Comparison of ENCODE assay signal across 17 cellular contexts in the genomic region with DNA sequence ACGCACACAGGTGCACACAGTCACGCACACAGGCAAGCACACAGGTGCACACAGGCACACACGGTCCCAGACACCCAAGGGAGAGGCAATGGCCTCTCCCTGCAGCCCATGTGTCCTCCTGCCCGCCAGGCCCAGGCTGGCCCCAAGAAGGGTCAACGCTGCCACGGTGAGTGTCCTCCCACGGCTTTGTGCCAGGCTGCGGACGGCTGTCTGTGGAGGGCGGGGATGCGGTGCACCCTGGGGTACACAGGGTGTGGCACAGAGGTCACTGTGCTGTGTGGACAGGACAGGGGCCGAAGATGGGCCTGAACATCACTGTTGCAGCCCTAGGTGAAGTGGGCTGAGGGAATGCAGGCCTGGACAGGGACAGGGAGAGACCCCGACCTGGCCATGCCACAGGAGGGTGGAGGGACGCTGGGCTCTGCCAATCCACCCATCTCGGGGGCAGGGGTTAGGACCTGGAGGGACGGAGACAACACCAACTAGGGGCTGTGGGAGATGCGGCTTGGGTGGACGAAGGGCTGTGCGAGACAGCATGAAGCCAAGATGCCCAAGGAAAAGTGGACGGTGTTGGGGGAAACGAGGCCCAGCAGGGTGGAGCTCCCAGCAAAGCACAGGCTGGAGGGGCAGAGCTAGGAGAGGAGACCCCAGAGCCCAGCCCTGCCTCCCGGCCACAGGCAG.
A peak's percentile ranks its signal among the peaks of the same experiment; 100 is the strongest.
DNase-seq lines count a peak whose midpoint lies in the region; ATAC-seq and TF ChIP-seq lines count a peak whose summit lies in the region.
"Had no signal": no experiment of that assay in that cellular context is flagged by ENCODE, and none has a peak within 500 bp of the region (broad histone marks: within the 10 kb centered on the region; RNA-seq: fewer than 3 reads in every experiment).

No MANE protein-coding gene starts in this region.

- H3K4me3 ChIP-seq in stomach: no peak overlapping the region
- H3K4me3 ChIP-seq: BLaER1 treated with 17β-estradiol and CSF1 and Interleukin-3, amounts not matched to agents 10 nM and 100 nM; lung; pancreas had no signal

- no peaks in the 10 kb centered on the region for H3K36me3 Mint-ChIP-seq in activated T-cell treated with anti-CD3 and anti-CD28 coated beads, Interleukin-2, amount 50 U/mL, for 24 hours (ENCODE audit: low read depth)
- no peaks in the 10 kb centered on the region for H3K36me3 Mint-ChIP-seq in activated T-cell treated with anti-CD3 and anti-CD28 coated beads, Interleukin-2, amount 50 U/mL, for 4 hours (ENCODE audit: insufficient read depth)
- H3K36me3 Mint-ChIP-seq in activated CD8-positive, alpha-beta memory T cell treated with anti-CD3 and anti-CD28 coated beads, Interleukin-2, amount 10 ng/mL, durations not matched to agents 7 days and 5 days: no peaks in the 10 kb centered on the region
- peaks cover 4% of the 10 kb centered on the region for H3K36me3 Mint-ChIP-seq in glutamatergic neuron (ENCODE audit: unreplicated experiment)
- H3K36me3 Mint-ChIP-seq: T-cell had no signal

- no peaks in the 10 kb centered on the region for H3K4me1 Mint-ChIP-seq in activated T-cell treated with anti-CD3 and anti-CD28 coated beads, Interleukin-2, amount 50 U/mL, for 24 hours (ENCODE audit: low read depth)
- H3K4me1 Mint-ChIP-seq in activated T-cell treated with anti-CD3 and anti-CD28 coated beads, Interleukin-2, amount 50 U/mL, for 4 hours (ENCODE audit: low read depth): no peaks in the 10 kb centered on the region
- no peaks in the 10 kb centered on the region for H3K4me1 Mint-ChIP-seq in activated CD8-positive, alpha-beta memory T cell treated with anti-CD3 and anti-CD28 coated beads, Interleukin-2, amount 10 ng/mL, durations not matched to agents 7 days and 5 days
- H3K4me1 Mint-ChIP-seq in glutamatergic neuron (ENCODE audit: low read depth, unreplicated experiment): no peaks in the 10 kb centered on the region
- H3K4me1 Mint-ChIP-seq: T-cell had no signal

- CTCF ChIA-PET in activated CD8-positive, alpha-beta memory T cell treated with anti-CD3 and anti-CD28 coated beads, Interleukin-2, amount 10 ng/mL, durations not matched to agents 7 days and 5 days (lab: Charles Lee): interaction anchor here (1.1 to 2.6 kb wide), 2 partner anchors 14 to 258 kb away, joined by 6 to 13 read pairs; no protein-coding TSS in a partner anchor

- 80 to 86% (median 82%) methylated on average over 14 to 22 of the region's 22 CpGs for WGBS in stomach, 5 donors

- no peaks in the 10 kb centered on the region for H3K9me3 Mint-ChIP-seq in activated T-cell treated with anti-CD3 and anti-CD28 coated beads, Interleukin-2, amount 50 U/mL, for 24 hours
- no peaks in the 10 kb centered on the region for H3K9me3 Mint-ChIP-seq in activated T-cell treated with anti-CD3 and anti-CD28 coated beads, Interleukin-2, amount 50 U/mL, for 4 hours
- no peaks in the 10 kb centered on the region for H3K9me3 Mint-ChIP-seq in activated CD8-positive, alpha-beta memory T cell treated with anti-CD3 and anti-CD28 coated beads, Interleukin-2, amount 10 ng/mL, durations not matched to agents 7 days and 5 days (ENCODE audit: low read depth)
- H3K9me3 Mint-ChIP-seq in glutamatergic neuron (ENCODE audit: unreplicated experiment): peaks cover 30% of the 10 kb centered on the region
- H3K9me3 Mint-ChIP-seq: T-cell had no signal

- no peak overlapping the region for H3K4me3 Mint-ChIP-seq in activated T-cell treated with anti-CD3 and anti-CD28 coated beads, Interleukin-2, amount 50 U/mL, for 24 hours
- no peak overlapping the region for H3K4me3 Mint-ChIP-seq in activated T-cell treated with anti-CD3 and anti-CD28 coated beads, Interleukin-2, amount 50 U/mL, for 4 hours
- no peak overlapping the region for H3K4me3 Mint-ChIP-seq in activated CD8-positive, alpha-beta memory T cell treated with anti-CD3 and anti-CD28 coated beads, Interleukin-2, amount 10 ng/mL, durations not matched to agents 7 days and 5 days
- H3K4me3 Mint-ChIP-seq in glutamatergic neuron (ENCODE audit: unreplicated experiment): no peak overlapping the region
- H3K4me3 Mint-ChIP-seq: T-cell had no signal

- H3K9me3 ChIP-seq in stomach: no peaks in the 10 kb centered on the region
- H3K9me3 ChIP-seq: BLaER1 treated with 17β-estradiol and CSF1 and Interleukin-3, amounts not matched to agents 10 nM and 100 nM; pancreas had no signal

- TF ChIP-seq CTCF in stomach (IDR thresholded peaks at IDR 0.05): no peak
- TF ChIP-seq CTCF in glutamatergic neuron (IDR thresholded peaks at IDR 0.05; ENCODE audit: partially characterized antibody, unreplicated experiment): no peak

- H3K27me3 Mint-ChIP-seq in activated T-cell treated with anti-CD3 and anti-CD28 coated beads, Interleukin-2, amount 50 U/mL, for 24 hours: peaks cover 41% of the 10 kb centered on the region
- H3K27me3 Mint-ChIP-seq in activated T-cell treated with anti-CD3 and anti-CD28 coated beads, Interleukin-2, amount 50 U/mL, for 4 hours (ENCODE audit: low read depth): peaks cover 30% of the 10 kb centered on the region
- no peaks in the 10 kb centered on the region for H3K27me3 Mint-ChIP-seq in activated CD8-positive, alpha-beta memory T cell treated with anti-CD3 and anti-CD28 coated beads, Interleukin-2, amount 10 ng/mL, durations not matched to agents 7 days and 5 days
- H3K27me3 Mint-ChIP-seq in glutamatergic neuron (ENCODE audit: unreplicated experiment): peaks cover 15% of the 10 kb centered on the region

- TF ChIP-seq POLR2A in stomach (IDR thresholded peaks at IDR 0.05): no peak

- no peak for ATAC-seq in activated T-cell treated with anti-CD3 and anti-CD28 coated beads, Interleukin-2, amount 50 U/mL, for 4 hours
- ATAC-seq in activated CD8-positive, alpha-beta memory T cell treated with anti-CD3 and anti-CD28 coated beads, Interleukin-2, amount 10 ng/mL, durations not matched to agents 7 days and 5 days: no peak
- ATAC-seq in HG03571 (IDR thresholded peaks at IDR 0.05; ENCODE audit: unreplicated experiment) (no peak), HG03196 (IDR thresholded peaks at IDR 0.05; ENCODE audit: unreplicated experiment) (no peak)
- ATAC-seq: T-cell had no signal

- no peak overlapping the region for H3K27ac Mint-ChIP-seq in activated T-cell treated with anti-CD3 and anti-CD28 coated beads, Interleukin-2, amount 50 U/mL, for 24 hours
- no peak overlapping the region for H3K27ac Mint-ChIP-seq in activated CD8-positive, alpha-beta memory T cell treated with anti-CD3 and anti-CD28 coated beads, Interleukin-2, amount 10 ng/mL, durations not matched to agents 7 days and 5 days
- no peak overlapping the region for H3K27ac Mint-ChIP-seq in glutamatergic neuron (ENCODE audit: unreplicated experiment)
- H3K27ac Mint-ChIP-seq: T-cell had no signal

- H3K27ac ChIP-seq in stomach: no peak overlapping the region
- H3K27ac ChIP-seq: BLaER1 treated with 17β-estradiol and CSF1 and Interleukin-3, amounts not matched to agents 10 nM and 100 nM; pancreas had no signal

- intact Hi-C loops in stomach (cut with DNase I; ENCODE audit: low total_unique reads): loop anchor here (10.0 kb wide), 1 partner anchor 729 kb away; no protein-coding TSS in a partner anchor

- no peak for TF ChIP-seq EP300 in stomach (IDR thresholded peaks at IDR 0.05)

- DNase-seq in activated T-cell treated with anti-CD3 and anti-CD28 coated beads, Interleukin-2, amount 50 U/mL, for 24 hours: peak; percentile 16
- no peak for DNase-seq in activated T-cell treated with anti-CD3 and anti-CD28 coated beads, Interleukin-2, amount 50 U/mL, for 4 hours
- peak; percentile 25 for DNase-seq in activated CD8-positive, alpha-beta memory T cell treated with anti-CD3 and anti-CD28 coated beads, Interleukin-2, amount 10 ng/mL, durations not matched to agents 7 days and 5 days
- DNase-seq in islet precursor cell: peak; percentile 46
- DNase-seq in stomach: peak; percentile 21
- no peak for DNase-seq in glutamatergic neuron
- DNase-seq: activated CD4-positive, alpha-beta T cell treated with anti-CD3 and anti-CD28 coated beads, Interleukin-2, amount 50 U/mL, for 4 hours; Karpas-422; NCI-H1092 treated with DMSO at 0.1 percent for 48 hours; NCI-H2081 treated with DMSO at 0.1 percent for 48 hours; NCI-H510A treated with DMSO at 0.1 percent for 48 hours had no signal

- H3K36me3 ChIP-seq in stomach: no peaks in the 10 kb centered on the region
- H3K36me3 ChIP-seq: BLaER1 treated with 17β-estradiol and CSF1 and Interleukin-3, amounts not matched to agents 10 nM and 100 nM; pancreas had no signal

- H3K27me3 ChIP-seq in stomach: peaks cover 0 to 86% (median 32%) of the 10 kb centered on the region in 3 donors

- H3K4me1 ChIP-seq in stomach: peaks cover 0 to 8% (median 3%) of the 10 kb centered on the region in 4 donors
- H3K4me1 ChIP-seq: pancreas had no signal

Comparison
In these comparisons a context has a peak if more than half of its experiments do, and no peak if none do; other contexts are left out.
1. DNase-seq: peak in activated T-cell treated with anti-CD3 and anti-CD28 coated beads, Interleukin-2, amount 50 U/mL, for 24 hours (single experiment), activated CD8-positive, alpha-beta memory T cell treated with anti-CD3 and anti-CD28 coated beads, Interleukin-2, amount 10 ng/mL, durations not matched to agents 7 days and 5 days (single experiment), islet precursor cell (single experiment) and stomach (single experiment); none in activated T-cell treated with anti-CD3 and anti-CD28 coated beads, Interleukin-2, amount 50 U/mL, for 4 hours (single experiment) and glutamatergic neuron (single experiment).